Comparison of ENCODE assay signal across 8 cellular contexts in genomic region chr19:912181-913079, GRCh38. TPM values are rescaled to one million over a fixed set of nuclear protein-coding genes. Genes with fewer than 3 reads are reported as not detected.
DNase-seq lines count a peak whose midpoint lies in the region; ATAC-seq and TF ChIP-seq lines count a peak whose summit lies in the region.

No MANE protein-coding gene starts in this region.

- peak overlapping the region; percentile 100 for H3K4me3 ChIP-seq in right cardiac atrium (ENCODE audit: low read length)
- H3K4me3 ChIP-seq in spleen, result peak overlapping the region; percentile 44 to 84 (median 58)

- peaks cover 0 to 20% (median 0%) of the 10 kb centered on the region in 6 donors for H3K36me3 ChIP-seq in spleen

- H3K9me3 Mint-ChIP-seq in activated T-helper 1 cell treated with anti-CD3 and anti-CD28 coated beads, Interleukin-12 subunit alpha, Interleukin-12 subunit beta, Interleukin-2, Interleukin-4 antibody, amounts not matched to agents 30 ng/mL and 10 ng/mL and 1 ng/mL, durations not matched to agents 14 hours and 24 hours and 36 hours, result no peaks in the 10 kb centered on the region

- intact Hi-C loops in left cardiac atrium (cut with DNase I) (no loop called here), Right ventricle myocardium superior (cut with DNase I) (no loop called here), right cardiac atrium (cut with DNase I) (loop anchor here in 2 of 4 donors (10.0 kb wide), 1 partner anchor 48 kb away; no protein-coding TSS in a partner anchor), spleen (cut with DNase I; ENCODE audit: low total_unique reads) (no loop called here)
- intact Hi-C loops in activated T-helper 1 cell treated with anti-CD3 and anti-CD28 coated beads, Interleukin-12 subunit alpha, Interleukin-12 subunit beta, Interleukin-2, Interleukin-4 antibody, amounts not matched to agents 30 ng/mL and 10 ng/mL and 1 ng/mL, durations not matched to agents 14 hours and 24 hours and 36 hours (cut with micrococcal nuclease), result no loop called here

- peak overlapping the region; percentile 69 for H3K27ac ChIP-seq in right cardiac atrium (ENCODE audit: low read length)
- peak overlapping the region; percentile 66 to 99 (median 98) for H3K27ac ChIP-seq in spleen

- DNase-seq in left cardiac atrium (no peak), Right ventricle myocardium superior (no peak), right cardiac atrium (peak in 2 of 3 donors; percentile 75 to 77), spleen (peak; percentile 89), foreskin melanocyte (no peak)
- no peak for DNase-seq in activated T-helper 1 cell treated with anti-CD3 and anti-CD28 coated beads, Interleukin-12 subunit alpha, Interleukin-12 subunit beta, Interleukin-2, Interleukin-4 antibody, amounts not matched to agents 30 ng/mL and 10 ng/mL and 1 ng/mL, durations not matched to agents 14 hours and 24 hours and 36 hours (ENCODE audit: low spot score)

- H3K4me1 Mint-ChIP-seq in activated T-helper 1 cell treated with anti-CD3 and anti-CD28 coated beads, Interleukin-12 subunit alpha, Interleukin-12 subunit beta, Interleukin-2, Interleukin-4 antibody, amounts not matched to agents 30 ng/mL and 10 ng/mL and 1 ng/mL, durations not matched to agents 14 hours and 24 hours and 36 hours (ENCODE audit: low read depth), result peaks cover 19% of the 10 kb centered on the region

- H3K27me3 ChIP-seq in right cardiac atrium (ENCODE audit: control insufficient read depth, insufficient read depth) (no peaks in the 10 kb centered on the region), spleen (replicated peaks in 1 of 7) (peaks cover 4 to 16% (median 10%) of the 10 kb centered on the region in 7 donors)

- H3K27ac Mint-ChIP-seq in activated T-helper 1 cell treated with anti-CD3 and anti-CD28 coated beads, Interleukin-12 subunit alpha, Interleukin-12 subunit beta, Interleukin-2, Interleukin-4 antibody, amounts not matched to agents 30 ng/mL and 10 ng/mL and 1 ng/mL, durations not matched to agents 14 hours and 24 hours and 36 hours, result peak overlapping the region; percentile 70

- peaks cover 10% of the 10 kb centered on the region for H3K36me3 Mint-ChIP-seq in activated T-helper 1 cell treated with anti-CD3 and anti-CD28 coated beads, Interleukin-12 subunit alpha, Interleukin-12 subunit beta, Interleukin-2, Interleukin-4 antibody, amounts not matched to agents 30 ng/mL and 10 ng/mL and 1 ng/mL, durations not matched to agents 14 hours and 24 hours and 36 hours (ENCODE audit: low read depth)

- TF ChIP-seq CTCF in spleen (IDR thresholded peaks at IDR 0.05 in 8 of 11, conservative IDR thresholded peaks at IDR 0.05 in 3 of 11), result no peak

- H3K27me3 Mint-ChIP-seq in activated T-helper 1 cell treated with anti-CD3 and anti-CD28 coated beads, Interleukin-12 subunit alpha, Interleukin-12 subunit beta, Interleukin-2, Interleukin-4 antibody, amounts not matched to agents 30 ng/mL and 10 ng/mL and 1 ng/mL, durations not matched to agents 14 hours and 24 hours and 36 hours (ENCODE audit: insufficient read depth), result no peaks in the 10 kb centered on the region

- H3K9me3 ChIP-seq in right cardiac atrium (ENCODE audit: control insufficient read depth, low read length) (no peaks in the 10 kb centered on the region), spleen (no peaks in the 10 kb centered on the region)

- 5% methylated on average over 65 of the region's 69 CpGs for WGBS in right cardiac atrium
- WGBS in spleen, 5 donors, result 3 to 9% (median 5%) methylated on average over 36 to 67 of the region's 69 CpGs

- no peak for TF ChIP-seq POLR2A in spleen (IDR thresholded peaks at IDR 0.05)

- ATAC-seq in left cardiac atrium (peak; percentile 12 to 26), Right ventricle myocardium superior (ENCODE audit: poor library complexity) (no peak), right cardiac atrium (peak; percentile 6 to 10), HG02610 (IDR thresholded peaks at IDR 0.05; ENCODE audit: unreplicated experiment) (no peak), HG03039 (IDR thresholded peaks at IDR 0.05; ENCODE audit: unreplicated experiment) (no peak)

- peak overlapping the region; percentile 83 for H3K4me3 Mint-ChIP-seq in activated T-helper 1 cell treated with anti-CD3 and anti-CD28 coated beads, Interleukin-12 subunit alpha, Interleukin-12 subunit beta, Interleukin-2, Interleukin-4 antibody, amounts not matched to agents 30 ng/mL and 10 ng/mL and 1 ng/mL, durations not matched to agents 14 hours and 24 hours and 36 hours

- peaks cover 2% of the 10 kb centered on the region for H3K4me1 ChIP-seq in right cardiac atrium (ENCODE audit: control insufficient read depth, insufficient read depth, low read length)
- peaks cover 32 to 85% (median 63%) of the 10 kb centered on the region in 6 donors for H3K4me1 ChIP-seq in spleen

RNA-seq across cellular contexts. Expression of gene R3HDM4, which starts 0.6 kb away (rescaled TPM):
- total RNA-seq in left cardiac atrium (10 to 100 TPM; 18.3 to 31.6 TPM), Right ventricle myocardium superior (20.3 TPM), right cardiac atrium (10 to 100 TPM; 18.6 to 31.2 (median 21.2) TPM), spleen (100 to 1,000 TPM in 3 of 7 donors, 10 to 100 TPM in 4; 41.0 to 175 (median 90.9) TPM)
- 94.3 and 96.4 TPM in 2 replicates for total RNA-seq in activated T-helper 1 cell treated with anti-CD3 and anti-CD28 coated beads, Interleukin-12 subunit alpha, Interleukin-12 subunit beta, Interleukin-2, Interleukin-4 antibody, amounts not matched to agents 30 ng/mL and 10 ng/mL and 1 ng/mL, durations not matched to agents 14 hours and 24 hours and 36 hours
- polyA plus RNA-seq in right cardiac atrium (25.8 TPM), spleen (10 to 100 TPM; 74.6 to 99.7 (median 87.4) TPM)

RNA-seq across cellular contexts. Expression of gene KISS1R, which starts 4.7 kb away (rescaled TPM):
- total RNA-seq in left cardiac atrium, result not detected
- total RNA-seq in Right ventricle myocardium superior, result not detected
- total RNA-seq in activated T-helper 1 cell treated with anti-CD3 and anti-CD28 coated beads, Interleukin-12 subunit alpha, Interleukin-12 subunit beta, Interleukin-2, Interleukin-4 antibody, amounts not matched to agents 30 ng/mL and 10 ng/mL and 1 ng/mL, durations not matched to agents 14 hours and 24 hours and 36 hours, result 6.8 and 8.9 TPM in 2 replicates
- total RNA-seq in right cardiac atrium, result not detected
- polyA plus RNA-seq in right cardiac atrium, result not detected
- total RNA-seq in spleen, result under 1 TPM in 5 of 7 donors, not detected in 2; 0.30 to 0.50 (median 0.37) TPM
- polyA plus RNA-seq in spleen, result under 1 TPM; 0.22 to 0.42 (median 0.27) TPM

RNA-seq across cellular contexts. Expression of gene ARID3A, which starts 13.4 kb away (rescaled TPM):
- 1 to 10 TPM; 5.3 to 5.8 TPM for total RNA-seq in left cardiac atrium
- total RNA-seq in Right ventricle myocardium superior, result 5.0 TPM
- 32.5 and 35.0 TPM in 2 replicates for total RNA-seq in activated T-helper 1 cell treated with anti-CD3 and anti-CD28 coated beads, Interleukin-12 subunit alpha, Interleukin-12 subunit beta, Interleukin-2, Interleukin-4 antibody, amounts not matched to agents 30 ng/mL and 10 ng/mL and 1 ng/mL, durations not matched to agents 14 hours and 24 hours and 36 hours
- total RNA-seq in right cardiac atrium, result 1 to 10 TPM; 4.2 to 6.2 (median 5.6) TPM
- polyA plus RNA-seq in right cardiac atrium, result 3.3 TPM
- 10 to 100 TPM; 14.9 to 42.5 (median 22.6) TPM for total RNA-seq in spleen
- 10 to 100 TPM in 1 of 3 donors, 1 to 10 TPM in 2; 2.5 to 10.3 (median 3.2) TPM for polyA plus RNA-seq in spleen

RNA-seq across cellular contexts. Expression of gene RNU6-9, which starts 19.1 kb away (rescaled TPM):
- not detected for total RNA-seq in left cardiac atrium
- total RNA-seq in Right ventricle myocardium superior, result not detected
- total RNA-seq in activated T-helper 1 cell treated with anti-CD3 and anti-CD28 coated beads, Interleukin-12 subunit alpha, Interleukin-12 subunit beta, Interleukin-2, Interleukin-4 antibody, amounts not matched to agents 30 ng/mL and 10 ng/mL and 1 ng/mL, durations not matched to agents 14 hours and 24 hours and 36 hours, result not detected in 2 replicates
- total RNA-seq in right cardiac atrium, result not detected
- polyA plus RNA-seq in right cardiac atrium, result not detected
- total RNA-seq in spleen, result not detected
- not detected for polyA plus RNA-seq in spleen

RNA-seq across cellular contexts. Expression of gene MED16, which starts 19.4 kb away (rescaled TPM):
- total RNA-seq in left cardiac atrium (10 to 100 TPM; 25.4 to 27.4 TPM), Right ventricle myocardium superior (19.1 TPM), right cardiac atrium (10 to 100 TPM; 23.9 to 28.4 (median 25.4) TPM), spleen (10 to 100 TPM; 37.0 to 60.7 (median 52.7) TPM)
- total RNA-seq in activated T-helper 1 cell treated with anti-CD3 and anti-CD28 coated beads, Interleukin-12 subunit alpha, Interleukin-12 subunit beta, Interleukin-2, Interleukin-4 antibody, amounts not matched to agents 30 ng/mL and 10 ng/mL and 1 ng/mL, durations not matched to agents 14 hours and 24 hours and 36 hours, result 62.1 and 62.5 TPM in 2 replicates
- polyA plus RNA-seq in right cardiac atrium (21.3 TPM), spleen (10 to 100 TPM; 43.2 to 82.1 (median 77.6) TPM)

Comparison
In these comparisons a context has a peak if more than half of its experiments do, and no peak if none do; other contexts are left out.
1. ATAC-seq: peak in left cardiac atrium (2 of 2) and right cardiac atrium (2 of 2); none in Right ventricle myocardium superior (single experiment), HG02610 (single experiment) and HG03039 (single experiment).
2. DNase-seq: peak in right cardiac atrium (2 of 3) and spleen (single experiment); none in left cardiac atrium (single experiment), Right ventricle myocardium superior (single experiment), activated T-helper 1 cell treated with anti-CD3 and anti-CD28 coated beads, Interleukin-12 subunit alpha, Interleukin-12 subunit beta, Interleukin-2, Interleukin-4 antibody, amounts not matched to agents 30 ng/mL and 10 ng/mL and 1 ng/mL, durations not matched to agents 14 hours and 24 hours and 36 hours (single experiment) and foreskin melanocyte (single experiment).